Comparison of ENCODE assay signal across 7 cellular contexts in genomic region chr3:89851974-89852621, GRCh38.
DNase-seq lines count a peak whose midpoint lies in the region; ATAC-seq and TF ChIP-seq lines count a peak whose summit lies in the region.

No MANE protein-coding gene starts in this region.

- no peaks in the 10 kb centered on the region for H3K23me2 ChIP-seq in H9 (ENCODE audit: insufficient read length, low read depth, low read length, poor library complexity, severe bottlenecking)

- H3K56ac ChIP-seq in H9 (ENCODE audit: insufficient read length, low read depth, low read length), result no peak overlapping the region

- no peak overlapping the region for H2AFZ ChIP-seq in H9 (ENCODE audit: low read length)

- H2AK5ac ChIP-seq in H9 (ENCODE audit: insufficient read length, low read length), result no peak overlapping the region

- no peak overlapping the region for H3K9ac ChIP-seq in H9 (ENCODE audit: extremely low read depth, insufficient read length, low read length)

- H3K9me3 ChIP-seq in H9 (ENCODE audit: control insufficient read depth, low read depth, low read length) (no peaks in the 10 kb centered on the region), psoas muscle (no peaks in the 10 kb centered on the region)

- no peak overlapping the region for H3K14ac ChIP-seq in H9 (ENCODE audit: insufficient read depth, low read length)

- ATAC-seq in psoas muscle (no peak), HG02852 (IDR thresholded peaks at IDR 0.05; ENCODE audit: unreplicated experiment) (no peak), HG02571 (IDR thresholded peaks at IDR 0.05; ENCODE audit: unreplicated experiment) (no peak)

- peaks cover 9 to 11% of the 10 kb centered on the region in 2 experiments for H3K4me1 Mint-ChIP-seq in H9

- H2BK12ac ChIP-seq in H9 (ENCODE audit: insufficient read length, low read depth, low read length), result no peak overlapping the region

- H3K27me3 ChIP-seq in H9 (ENCODE audit: insufficient read depth, low read length) (no peaks in the 10 kb centered on the region), psoas muscle (ENCODE audit: insufficient read depth in 3 of 3, low read length in 2 of 3) (no peaks in the 10 kb centered on the region)

- H3K4ac ChIP-seq in H9 (ENCODE audit: low read depth, low read length), result no peak overlapping the region

- H3K36me3 Mint-ChIP-seq in H9 (ENCODE audit: insufficient read depth in 1 of 3, low read depth in 3 of 3), result 0 out of 7 replicates have a peak, but pooled peaks cover 0 to 3% (median 0%) of the 10 kb centered on the region in 3 experiments

- H2BK120ac ChIP-seq in H9 (ENCODE audit: low read depth, low read length, poor library complexity, severe bottlenecking), result no peak overlapping the region

- no peak overlapping the region for H3K27ac Mint-ChIP-seq in H9

- H2BK5ac ChIP-seq in H9 (ENCODE audit: insufficient read length, low read length), result no peak overlapping the region

- H3K4me2 ChIP-seq in H9 (ENCODE audit: insufficient read depth, insufficient read length, low read length), result no peak overlapping the region

- no peak overlapping the region for H2BK20ac ChIP-seq in H9 (ENCODE audit: low read depth, low read length, poor library complexity, severe bottlenecking)

- H4K8ac ChIP-seq in H9 (replicated peaks; ENCODE audit: insufficient read length, low read depth, low read length), result no peak overlapping the region

- WGBS in H9 (ENCODE audit: extremely low coverage, insufficient read length, low lambda C conversion rate), result no CpG with 5 or more reads among the region's 9 CpGs
- WGBS in psoas muscle, 3 donors, result 23 to 28% (median 24%) methylated on average over 9 of the region's 9 CpGs

- H3K27ac ChIP-seq in H9 (ENCODE audit: insufficient read length, low read depth, low read length) (no peak overlapping the region), psoas muscle (no peak overlapping the region)

- no peak overlapping the region for H2BK15ac ChIP-seq in H9 (ENCODE audit: low read depth, low read length)

- H4K5ac ChIP-seq in H9 (ENCODE audit: insufficient read length, low read depth, low read length), result no peak overlapping the region

- H3K79me2 ChIP-seq in H9 (ENCODE audit: insufficient read depth, low read length), result no peaks in the 10 kb centered on the region

- H4K20me1 ChIP-seq in H9 (ENCODE audit: control insufficient read depth, insufficient read depth, insufficient read length), result no peaks in the 10 kb centered on the region

- DNase-seq in H9, result peak; percentile 84
- DNase-seq in NCI-H82 (lab: John Stamatoyannopoulos, UW), result peak; percentile 83
- peak; percentile 76 for DNase-seq in fibroblast of gingiva (ENCODE audit: low read depth)
- no peak for DNase-seq in psoas muscle
- DNase-seq in activated T-cell treated with anti-CD3 and anti-CD28 coated beads, Interleukin-2, amount 50 U/mL, for 48 hours, result no peak

- H3K27me3 Mint-ChIP-seq in H9 (ENCODE audit: low read depth), result no peaks in the 10 kb centered on the region

- H3K4me3 Mint-ChIP-seq in H9, result no peak overlapping the region

- H3K79me1 ChIP-seq in H9 (ENCODE audit: insufficient read depth, low read depth, low read length, poor library complexity, severe bottlenecking), result no peaks in the 10 kb centered on the region

- H3K36me3 ChIP-seq in psoas muscle (ENCODE audit: insufficient read depth in 1 of 2, low read depth in 1 of 2), result no peaks in the 10 kb centered on the region

- peaks cover 0 to 3% of the 10 kb centered on the region in 2 experiments; a peak in 1 of 5 replicates for H3K9me3 Mint-ChIP-seq in H9

- H4K91ac ChIP-seq in H9 (ENCODE audit: insufficient read length, low read depth, low read length), result no peak overlapping the region

- no peaks in the 10 kb centered on the region for H3K4me1 ChIP-seq in H9 (ENCODE audit: insufficient read depth, low read length)
- no peaks in the 10 kb centered on the region for H3K4me1 ChIP-seq in psoas muscle

- no peak overlapping the region for H3T11ph ChIP-seq in H9 (ENCODE audit: low read length)

- H3K23ac ChIP-seq in H9 (ENCODE audit: insufficient read length, low read depth, low read length), result no peak overlapping the region

- peak; percentile 94 for TF ChIP-seq CTCF in H9 (conservative IDR thresholded peaks at IDR 0.05)
- TF ChIP-seq CTCF in psoas muscle (IDR thresholded peaks at IDR 0.05), result peak; percentile 31

- no peak overlapping the region for H3K4me3 ChIP-seq in psoas muscle

- no peak overlapping the region for H3K18ac ChIP-seq in H9 (ENCODE audit: insufficient read length, low read depth, low read length)

- intact Hi-C loops in psoas muscle (cut with DNase I), result no loop called here

Comparison
In these comparisons a context has a peak if more than half of its experiments do, and no peak if none do; other contexts are left out.
1. DNase-seq: peak in H9 (single experiment), NCI-H82 (single experiment) and fibroblast of gingiva (single experiment); none in psoas muscle (0 of 2) and activated T-cell treated with anti-CD3 and anti-CD28 coated beads, Interleukin-2, amount 50 U/mL, for 48 hours (0 of 2).